In genomic region chr10:47277352-47278151, GRCh38 we compare ENCODE assay signal across 1 cellular context.
TF ChIP-seq lines count a peak whose summit lies in the region.

No MANE protein-coding gene starts in this region.

TF ChIP-seq in GM23338, 12 proteins besides CTCF, POLR2A, EP300 and RAD21 (continued from another document):
- TF ChIP-seq ZNF462 (CRISPR knock-in tag; IDR thresholded peaks at IDR 0.05): no peak
- TF ChIP-seq NANOG (IDR thresholded peaks at IDR 0.05; ENCODE audit: borderline replicate concordance): no peak
